Comparison of ENCODE assay signal across 15 cellular contexts in genomic region chr9:99172129-99173091, GRCh38. TPM values are rescaled to one million over a fixed set of nuclear protein-coding genes. Genes with fewer than 3 reads are reported as not detected.
A peak's percentile ranks its signal among the peaks of the same experiment; 100 is the strongest.
DNase-seq lines count a peak whose midpoint lies in the region; ATAC-seq and TF ChIP-seq lines count a peak whose summit lies in the region.
"Had no signal": no experiment of that assay in that cellular context is flagged by ENCODE, and none has a peak within 500 bp of the region (broad histone marks: within the 10 kb centered on the region; RNA-seq: fewer than 3 reads in every experiment).

No MANE protein-coding gene starts in this region.

- H2BK120ac ChIP-seq in IMR-90 (ENCODE audit: low read depth, low read length): no peak overlapping the region

- no peak overlapping the region for H3K4me3 ChIP-seq in IMR-90 (ENCODE audit: insufficient read depth, low read depth, low read length)
- H3K4me3 ChIP-seq: lower lobe of right lung, psoas muscle had no signal

- BruUV-seq in IMR-90 (replicated peaks; lab: Mats Ljungman, UMichigan): no TSS peak

- H3K9me3 ChIP-seq in IMR-90 (ENCODE audit: control insufficient read depth, insufficient read depth, low read length): no peaks in the 10 kb centered on the region
- H3K9me3 ChIP-seq: lower lobe of right lung, psoas muscle had no signal

- H3K56ac ChIP-seq in IMR-90 (ENCODE audit: extremely low read depth, insufficient read depth, low read length): no peak overlapping the region

- no peak overlapping the region for H2BK20ac ChIP-seq in IMR-90 (ENCODE audit: low read depth, low read length)

- no peak for TF ChIP-seq RAD21 in IMR-90 (IDR thresholded peaks at IDR 0.05; ENCODE audit: low read length)

- no peak overlapping the region for H2BK5ac ChIP-seq in IMR-90 (ENCODE audit: low read depth, low read length, poor library complexity, severe bottlenecking)

- H3K4me2 ChIP-seq in IMR-90 (ENCODE audit: low read depth, low read length): no peak overlapping the region; the same call in 1 of the 2 replicates

- DNase-seq in Caki2 (ENCODE audit: low read depth): peak; percentile 21
- DNase-seq in IMR-90: no peak
- peak; percentile 97 for DNase-seq in NCI-H524 treated with DMSO at 0.1 percent for 48 hours (lab: John Stamatoyannopoulos, UW)
- DNase-seq in glutamatergic neuron: peak; percentile 81
- DNase-seq in NCI-H2196 (lab: John Stamatoyannopoulos, UW; ENCODE audit: unreplicated experiment): no peak
- DNase-seq in mucosa of gallbladder (ENCODE audit: low spot score): no peak
- DNase-seq: activated CD4-positive, alpha-beta T cell treated with anti-CD3 and anti-CD28 coated beads for 1 hour; lower lobe of right lung; psoas muscle; stimulated activated CD4-positive, alpha-beta T cell treated with anti-CD3 and anti-CD28 coated beads, Interleukin-2, amount 100 ng/mL, for 48 hours; stimulated activated naive CD8-positive, alpha-beta T cell treated with anti-CD3 and anti-CD28 coated beads, Interleukin-15, Interleukin-2, amounts not matched to agents 100 U/mL and 50 U/mL, for 24 hours; SW 1271 had no signal

- no peak overlapping the region for H3K23ac ChIP-seq in IMR-90 (ENCODE audit: low read depth, low read length)

- no peak overlapping the region for H2AK9ac ChIP-seq in IMR-90 (replicated peaks; ENCODE audit: low read depth, low read length, poor library complexity)

- H3K27me3 Mint-ChIP-seq in glutamatergic neuron (ENCODE audit: unreplicated experiment): peaks cover 20% of the 10 kb centered on the region

- dilution Hi-C loops in IMR-90 (cut with HindIII; ENCODE audit: low sequenced_read_pairs, unreplicated experiment): no loop called here

- H2AFZ ChIP-seq in IMR-90 (replicated peaks; ENCODE audit: low read length, poor library complexity): no peak overlapping the region

- POLR2A ChIA-PET in IMR-90 (lab: Charles Lee; ENCODE audit: unreplicated experiment): no interaction called here

- peak overlapping the region; percentile 84 for H3K27ac Mint-ChIP-seq in glutamatergic neuron (ENCODE audit: unreplicated experiment)
- H3K27ac Mint-ChIP-seq: activated T-helper 17 cell treated with anti-CD3 and anti-CD28 coated beads, Interleukin-2, amount 50 U/mL, for 72 hours had no signal

- CTCF ChIA-PET in IMR-90 (lab: Yijun Ruan, JAX): interaction anchor here (0.8 to 1.2 kb wide), 4 partner anchors 9 to 1050 kb away, joined by 3 to 4 read pairs (median 3); no protein-coding TSS in a partner anchor

- no peak overlapping the region for H3K4ac ChIP-seq in IMR-90 (ENCODE audit: low read depth, low read length)

- WGBS in IMR-90 (ENCODE audit: extremely low coverage in 2 of 2, insufficient read length in 1 of 2), 2 experiments: 79% methylated on average over 2 of the region's 9 CpGs; no CpG with 5 or more reads in 1 of the 2 experiments

- peaks cover 23% of the 10 kb centered on the region for H3K27me3 ChIP-seq in IMR-90 (ENCODE audit: control insufficient read depth, insufficient read depth, low read length)

- no peak overlapping the region for H4K8ac ChIP-seq in IMR-90 (ENCODE audit: low read depth in 2 of 2, low read length in 2 of 2)

- no peaks in the 10 kb centered on the region for H3K9me1 ChIP-seq in IMR-90 (ENCODE audit: insufficient read depth, low read length)

- H3K27ac ChIP-seq in IMR-90 (ENCODE audit: insufficient read depth, low read length): no peak overlapping the region
- H3K27ac ChIP-seq: lower lobe of right lung, psoas muscle had no signal

- peak overlapping the region; percentile 72 for H3K4me3 Mint-ChIP-seq in glutamatergic neuron (ENCODE audit: unreplicated experiment)
- H3K4me3 Mint-ChIP-seq: activated T-helper 17 cell treated with anti-CD3 and anti-CD28 coated beads, Interleukin-2, amount 50 U/mL, for 72 hours had no signal

- intact Hi-C loops in IMR-90 (cut with micrococcal nuclease): no loop called here

- H3K14ac ChIP-seq in IMR-90 (replicated peaks; ENCODE audit: low read depth, low read length): no peak overlapping the region

- H4K20me1 ChIP-seq in IMR-90 (ENCODE audit: insufficient read depth, low read length): no peaks in the 10 kb centered on the region

- TF ChIP-seq POLR2A in IMR-90 (IDR thresholded peaks at IDR 0.05; ENCODE audit: low read depth, low read length): no peak

- no peak overlapping the region for H3K9ac ChIP-seq in IMR-90 (ENCODE audit: low read depth, low read length)

- peaks cover 70% of the 10 kb centered on the region for H3K4me1 Mint-ChIP-seq in glutamatergic neuron (ENCODE audit: low read depth, unreplicated experiment)

- H3K4me1 ChIP-seq in IMR-90 (ENCODE audit: control insufficient read depth, insufficient read depth, low read length): peaks cover 10% of the 10 kb centered on the region
- H3K4me1 ChIP-seq: lower lobe of right lung, psoas muscle had no signal

- in situ Hi-C loops in Caki2 (cut with HindIII; ENCODE audit: low pct_unique_long_range_greater_than_20kb, low sequenced_read_pairs): no loop called here
- in situ Hi-C loops in IMR-90 (cut with MboI; ENCODE audit: low sequenced_read_pairs): no loop called here

- H4K91ac ChIP-seq in IMR-90 (ENCODE audit: insufficient read depth, low read depth, low read length): no peak overlapping the region

- H3K79me1 ChIP-seq in IMR-90 (ENCODE audit: low read depth in 1 of 2, low read length in 2 of 2): no peaks in the 10 kb centered on the region

- no peak for ATAC-seq in IMR-90 (ENCODE audit: low read depth)
- no peak for ATAC-seq in HG03196 (IDR thresholded peaks at IDR 0.05; ENCODE audit: unreplicated experiment)
- ATAC-seq in GM19023 (IDR thresholded peaks at IDR 0.05; ENCODE audit: unreplicated experiment): no peak
- ATAC-seq: activated T-helper 17 cell treated with anti-CD3 and anti-CD28 coated beads, Interleukin-2, amount 50 U/mL, for 72 hours; psoas muscle; stimulated activated naive CD8-positive, alpha-beta T cell treated with anti-CD3 and anti-CD28 coated beads, Interleukin-15, Interleukin-2, amounts not matched to agents 100 U/mL and 50 U/mL, for 24 hours had no signal

- H3K36me3 ChIP-seq in IMR-90 (ENCODE audit: control insufficient read depth, insufficient read depth, low read length): no peaks in the 10 kb centered on the region
- H3K36me3 ChIP-seq: lower lobe of right lung had no signal

- peaks cover 21% of the 10 kb centered on the region for H3K9me3 Mint-ChIP-seq in glutamatergic neuron (ENCODE audit: unreplicated experiment)
- H3K9me3 Mint-ChIP-seq: activated T-helper 17 cell treated with anti-CD3 and anti-CD28 coated beads, Interleukin-2, amount 50 U/mL, for 72 hours had no signal

- no peak overlapping the region for H4K5ac ChIP-seq in IMR-90 (ENCODE audit: low read depth, low read length)

- H2AK5ac ChIP-seq in IMR-90 (ENCODE audit: low read depth, low read length): no peak overlapping the region

- peak overlapping the region; percentile 24; the same call in 1 of the 2 replicates for H3K18ac ChIP-seq in IMR-90 (ENCODE audit: low read depth, low read length)

- no peak overlapping the region for H2BK15ac ChIP-seq in IMR-90 (ENCODE audit: low read depth, low read length)

- H3K36me3 Mint-ChIP-seq in glutamatergic neuron (ENCODE audit: unreplicated experiment): no peaks in the 10 kb centered on the region

- TF ChIP-seq CTCF in IMR-90 (conservative IDR thresholded peaks at IDR 0.05; ENCODE audit: low read depth, low read length) (no peak), glutamatergic neuron (IDR thresholded peaks at IDR 0.05; ENCODE audit: partially characterized antibody, unreplicated experiment) (no peak)

TF ChIP-seq in IMR-90, 13 proteins besides CTCF, POLR2A, EP300 and RAD21 (continues in another document):
- TF ChIP-seq BHLHE40 (IDR thresholded peaks at IDR 0.05; ENCODE audit: low read depth, low read length) (no peak), CHD1 (IDR thresholded peaks at IDR 0.05; ENCODE audit: low read depth, low read length) (no peak), MAFK (IDR thresholded peaks at IDR 0.05; ENCODE audit: low read depth, low read length) (no peak), USF2 (IDR thresholded peaks at IDR 0.05; ENCODE audit: low read depth, low read length) (no peak), NFE2L2 (IDR thresholded peaks at IDR 0.05; ENCODE audit: low read depth, low read length) (no peak), FOS (IDR thresholded peaks at IDR 0.05; ENCODE audit: low read depth, low read length) (no peak), ELK1 (IDR thresholded peaks at IDR 0.05; ENCODE audit: borderline replicate concordance, low read depth, low read length) (no peak), RFX5 (IDR thresholded peaks at IDR 0.05; ENCODE audit: low read depth, low read length) (no peak), SMC3 (IDR thresholded peaks at IDR 0.05; ENCODE audit: low read depth, low read length) (no peak), MXI1 (IDR thresholded peaks at IDR 0.05; ENCODE audit: borderline replicate concordance, low read depth, low read length) (no peak)

RNA-seq across cellular contexts. Expression of gene ALG2, which starts 49.3 kb away (rescaled TPM):
- total RNA-seq in Caki2 (2014; rRNA removed; shearing (Covaris generic); ENCODE audit: low replicate concordance): 19.5 and 21.1 TPM in 2 replicates
- total RNA-seq in IMR-90 (2012; rRNA removed): 33.9 and 38.4 TPM in 2 replicates
- polyA plus RNA-seq in IMR-90 (2012; rRNA removed): 35.1 and 36.4 TPM in 2 replicates
- polyA plus RNA-seq in IMR-90 (2012; cell fraction: cytosol; rRNA removed): 28.1 and 31.3 TPM in 2 replicates
- 20.4 and 43.6 TPM in 2 replicates for polyA plus RNA-seq in IMR-90 (2012; cell fraction: nucleus; rRNA removed; ENCODE audit: low replicate concordance)
- total RNA-seq in glutamatergic neuron (ENCODE audit: unreplicated experiment): 19.0 TPM
- total RNA-seq in mucosa of gallbladder: 43.1 TPM

RNA-seq across cellular contexts. Expression of gene SEC61B, which starts 49.7 kb away (rescaled TPM):
- total RNA-seq in Caki2 (2014; rRNA removed; shearing (Covaris generic); ENCODE audit: low replicate concordance): 107 and 185 TPM in 2 replicates
- total RNA-seq in IMR-90 (2012; rRNA removed): 180 and 184 TPM in 2 replicates
- polyA plus RNA-seq in IMR-90 (2012; rRNA removed): 281 and 285 TPM in 2 replicates
- 432 and 436 TPM in 2 replicates for polyA plus RNA-seq in IMR-90 (2012; cell fraction: cytosol; rRNA removed)
- polyA plus RNA-seq in IMR-90 (2012; cell fraction: nucleus; rRNA removed; ENCODE audit: low replicate concordance): 116 and 149 TPM in 2 replicates
- 131 TPM for total RNA-seq in glutamatergic neuron (ENCODE audit: unreplicated experiment)
- 123 TPM for total RNA-seq in mucosa of gallbladder

Comparison
In these comparisons a context has a peak if more than half of its experiments do, and no peak if none do; other contexts are left out.
1. DNase-seq: peak in Caki2 (single experiment), NCI-H524 treated with DMSO at 0.1 percent for 48 hours (single experiment) and glutamatergic neuron (single experiment); none in IMR-90 (single experiment), NCI-H2196 (single experiment) and mucosa of gallbladder (single experiment).